In genomic region chr1:210570116-210570515, GRCh38 we compare ENCODE assay signal across 18 cellular contexts.
DNase-seq lines count a peak whose midpoint lies in the region; ATAC-seq and TF ChIP-seq lines count a peak whose summit lies in the region.
"Had no signal": no experiment of that assay in that cellular context is flagged by ENCODE, and none has a peak within 500 bp of the region (broad histone marks: within the 10 kb centered on the region; RNA-seq: fewer than 3 reads in every experiment).

No MANE protein-coding gene starts in this region.

- no peaks in the 10 kb centered on the region for H3K4me1 ChIP-seq in upper lobe of right lung
- H3K4me1 ChIP-seq: BLaER1, Caco-2, HAP-1 had no signal

- no peak overlapping the region for H3K4me3 Mint-ChIP-seq in activated naive CD8-positive, alpha-beta T cell treated with anti-CD3 and anti-CD28 coated beads, Interleukin-2, amount 50 U/mL, for 24 hours
- no peak overlapping the region for H3K4me3 Mint-ChIP-seq in activated naive CD8-positive, alpha-beta T cell treated with anti-CD3 and anti-CD28 coated beads for 36 hours
- no peak overlapping the region for H3K4me3 Mint-ChIP-seq in stimulated activated effector memory CD8-positive, alpha-beta T cell treated with anti-CD3 and anti-CD28 coated beads, Interleukin-12 subunit alpha, Interleukin-12 subunit beta, amount 100 ng/mL, for 72 hours
- H3K4me3 Mint-ChIP-seq: B cell; CD4-positive, CD25-positive, alpha-beta regulatory T cell; CD8-positive, alpha-beta T cell; HFFc6 had no signal

- no peak for TF ChIP-seq CTCF in upper lobe of right lung (IDR thresholded peaks at IDR 0.05)

- H3K27ac ChIP-seq in upper lobe of right lung: no peak overlapping the region
- H3K27ac ChIP-seq: 22Rv1, BLaER1, C4-2B had no signal

- H3K9me3 ChIP-seq in upper lobe of right lung: no peaks in the 10 kb centered on the region
- H3K9me3 ChIP-seq: BLaER1, Caco-2, HAP-1 had no signal

- no peaks in the 10 kb centered on the region for H3K36me3 Mint-ChIP-seq in activated naive CD8-positive, alpha-beta T cell treated with anti-CD3 and anti-CD28 coated beads, Interleukin-2, amount 50 U/mL, for 24 hours (ENCODE audit: low read depth)
- H3K36me3 Mint-ChIP-seq in activated naive CD8-positive, alpha-beta T cell treated with anti-CD3 and anti-CD28 coated beads for 36 hours: no peaks in the 10 kb centered on the region
- no peaks in the 10 kb centered on the region for H3K36me3 Mint-ChIP-seq in stimulated activated effector memory CD8-positive, alpha-beta T cell treated with anti-CD3 and anti-CD28 coated beads, Interleukin-12 subunit alpha, Interleukin-12 subunit beta, amount 100 ng/mL, for 72 hours
- H3K36me3 Mint-ChIP-seq: CD4-positive, CD25-positive, alpha-beta regulatory T cell; CD8-positive, alpha-beta T cell had no signal

- H3K4me3 ChIP-seq in upper lobe of right lung: no peak overlapping the region
- H3K4me3 ChIP-seq: BLaER1, HAP-1 had no signal

- ATAC-seq in activated naive CD8-positive, alpha-beta T cell treated with anti-CD3 and anti-CD28 coated beads, Interleukin-2, amount 50 U/mL, for 24 hours: peak; percentile 10
- peak; percentile 31 for ATAC-seq in stimulated activated effector memory CD8-positive, alpha-beta T cell treated with anti-CD3 and anti-CD28 coated beads, Interleukin-12 subunit alpha, Interleukin-12 subunit beta, amount 100 ng/mL, for 72 hours
- ATAC-seq in upper lobe of right lung (peak; percentile 45), HG03045 (IDR thresholded peaks at IDR 0.05; ENCODE audit: unreplicated experiment) (no peak)
- ATAC-seq: CD8-positive, alpha-beta T cell had no signal

- H3K4me1 Mint-ChIP-seq in activated naive CD8-positive, alpha-beta T cell treated with anti-CD3 and anti-CD28 coated beads, Interleukin-2, amount 50 U/mL, for 24 hours: no peaks in the 10 kb centered on the region
- H3K4me1 Mint-ChIP-seq in activated naive CD8-positive, alpha-beta T cell treated with anti-CD3 and anti-CD28 coated beads for 36 hours: no peaks in the 10 kb centered on the region
- H3K4me1 Mint-ChIP-seq in stimulated activated effector memory CD8-positive, alpha-beta T cell treated with anti-CD3 and anti-CD28 coated beads, Interleukin-12 subunit alpha, Interleukin-12 subunit beta, amount 100 ng/mL, for 72 hours: no peaks in the 10 kb centered on the region
- H3K4me1 Mint-ChIP-seq: B cell had no signal

- H3K9me3 Mint-ChIP-seq in activated naive CD8-positive, alpha-beta T cell treated with anti-CD3 and anti-CD28 coated beads, Interleukin-2, amount 50 U/mL, for 24 hours: no peaks in the 10 kb centered on the region
- no peaks in the 10 kb centered on the region for H3K9me3 Mint-ChIP-seq in activated naive CD8-positive, alpha-beta T cell treated with anti-CD3 and anti-CD28 coated beads for 36 hours
- H3K9me3 Mint-ChIP-seq in stimulated activated effector memory CD8-positive, alpha-beta T cell treated with anti-CD3 and anti-CD28 coated beads, Interleukin-12 subunit alpha, Interleukin-12 subunit beta, amount 100 ng/mL, for 72 hours: no peaks in the 10 kb centered on the region
- H3K9me3 Mint-ChIP-seq: CD8-positive, alpha-beta T cell; HFFc6 had no signal

- no peak overlapping the region for H3K27ac Mint-ChIP-seq in activated naive CD8-positive, alpha-beta T cell treated with anti-CD3 and anti-CD28 coated beads, Interleukin-2, amount 50 U/mL, for 24 hours
- no peak overlapping the region for H3K27ac Mint-ChIP-seq in activated naive CD8-positive, alpha-beta T cell treated with anti-CD3 and anti-CD28 coated beads for 36 hours
- H3K27ac Mint-ChIP-seq in stimulated activated effector memory CD8-positive, alpha-beta T cell treated with anti-CD3 and anti-CD28 coated beads, Interleukin-12 subunit alpha, Interleukin-12 subunit beta, amount 100 ng/mL, for 72 hours: no peak overlapping the region
- H3K27ac Mint-ChIP-seq: B cell; CD4-positive, CD25-positive, alpha-beta regulatory T cell; CD8-positive, alpha-beta T cell; HFFc6 had no signal

- H3K27me3 Mint-ChIP-seq in activated naive CD8-positive, alpha-beta T cell treated with anti-CD3 and anti-CD28 coated beads, Interleukin-2, amount 50 U/mL, for 24 hours: no peaks in the 10 kb centered on the region
- H3K27me3 Mint-ChIP-seq in activated naive CD8-positive, alpha-beta T cell treated with anti-CD3 and anti-CD28 coated beads for 36 hours: no peaks in the 10 kb centered on the region
- H3K27me3 Mint-ChIP-seq: B cell had no signal

- no peak for DNase-seq in activated naive CD8-positive, alpha-beta T cell treated with anti-CD3 and anti-CD28 coated beads, Interleukin-2, amount 50 U/mL, for 24 hours
- no peak for DNase-seq in activated naive CD8-positive, alpha-beta T cell treated with anti-CD3 and anti-CD28 coated beads for 36 hours
- DNase-seq in stimulated activated effector memory CD8-positive, alpha-beta T cell treated with anti-CD3 and anti-CD28 coated beads, Interleukin-12 subunit alpha, Interleukin-12 subunit beta, amount 100 ng/mL, for 72 hours (ENCODE audit: low spot score in 2 of 2): no peak
- no peak for DNase-seq in upper lobe of right lung
- no peak for DNase-seq in dermis blood vessel endothelial cell
- DNase-seq: Caco-2; CD4-positive, CD25-positive, alpha-beta regulatory T cell; CD8-positive, alpha-beta T cell; DMS153; DND-41; GOT3; HFFc6 had no signal

- H3K27me3 ChIP-seq in upper lobe of right lung: no peaks in the 10 kb centered on the region
- H3K27me3 ChIP-seq: BLaER1 had no signal

- intact Hi-C loops in upper lobe of right lung (cut with DNase I): no loop called here

- H3K36me3 ChIP-seq in upper lobe of right lung: no peaks in the 10 kb centered on the region
- H3K36me3 ChIP-seq: BLaER1, HAP-1 had no signal
